23 cellular contexts compared by ENCODE assay signal in genomic region chr12:112503521-112503920, GRCh38.
"Had no signal": no experiment of that assay in that cellular context is flagged by ENCODE, and none has a peak within 500 bp of the region (broad histone marks: within the 10 kb centered on the region; RNA-seq: fewer than 3 reads in every experiment).

No MANE protein-coding gene starts in this region.

- H3K4me3 Mint-ChIP-seq: activated T-cell treated with anti-CD3 and anti-CD28 coated beads, Interleukin-2, amount 50 U/mL, for 72 hours; dendritic cell treated with granulocyte-macrophage colony-stimulating factor and Interleukin-4, amounts not matched to agents 40 ng/mL and 50 ng/mL, for 4 days; immature natural killer cell; mesothelial cell of epicardium; neural progenitor cell; T-helper 1 cell treated with Interleukin-12 subunit alpha and Interleukin-12 subunit beta and Interleukin-4 antibody, amounts not matched to agents 30 μg/mL and 1 μg/mL, for 36 hours; WTC11 had no signal

- H3K27me3 Mint-ChIP-seq: dendritic cell treated with granulocyte-macrophage colony-stimulating factor and Interleukin-4, amounts not matched to agents 40 ng/mL and 50 ng/mL, for 4 days had no signal

- H3K9me3 Mint-ChIP-seq: activated T-cell treated with anti-CD3 and anti-CD28 coated beads, Interleukin-2, amount 50 U/mL, for 72 hours; dendritic cell treated with granulocyte-macrophage colony-stimulating factor and Interleukin-4, amounts not matched to agents 40 ng/mL and 50 ng/mL, for 4 days; immature natural killer cell; mesothelial cell of epicardium; neural progenitor cell; T-helper 1 cell treated with Interleukin-12 subunit alpha and Interleukin-12 subunit beta and Interleukin-4 antibody, amounts not matched to agents 30 μg/mL and 1 μg/mL, for 36 hours had no signal

- DNase-seq: activated CD4-positive, alpha-beta T cell treated with anti-CD3 and anti-CD28 coated beads, Interleukin-2, amount 50 U/mL, for 48 hours; activated effector memory CD4-positive, alpha-beta T cell treated with anti-CD3 and anti-CD28 coated beads, Interleukin-2, amount 50 U/mL, for 16 hours; activated naive CD4-positive, alpha-beta T cell treated with anti-CD3 and anti-CD28 coated beads, Interleukin-2, amount 50 U/mL, for 16 hours; activated T-cell treated with anti-CD3 and anti-CD28 coated beads, Interleukin-2, amount 50 U/mL, for 72 hours; adrenal gland; cerebellar nuclear complex; effector memory CD4-positive, alpha-beta T cell; glutamatergic neuron; immature natural killer cell; left ventricle myocardium superior; mammary epithelial cell; retina; sigmoid colon; stimulated activated CD4-positive, alpha-beta T cell treated with anti-CD3 and anti-CD28 coated beads, Interleukin-2, amount 100 ng/mL, for 48 hours; stimulated activated CD8-positive, alpha-beta memory T cell treated with anti-CD3 and anti-CD28 coated beads, Interleukin-4, amount 100 ng/mL, for 48 hours; stimulated activated naive CD4-positive, alpha-beta T cell treated with Interleukin-2 at 50 U/mL for 16 hours; T1000; upper lobe of left lung had no signal

- H3K27ac Mint-ChIP-seq: dendritic cell treated with granulocyte-macrophage colony-stimulating factor and Interleukin-4, amounts not matched to agents 40 ng/mL and 50 ng/mL, for 4 days; mesothelial cell of epicardium; neural progenitor cell; T-helper 1 cell treated with Interleukin-12 subunit alpha and Interleukin-12 subunit beta and Interleukin-4 antibody, amounts not matched to agents 30 μg/mL and 1 μg/mL, for 36 hours had no signal

- ATAC-seq: activated T-cell treated with anti-CD3 and anti-CD28 coated beads, Interleukin-2, amount 50 U/mL, for 72 hours; left ventricle myocardium superior; WTC11 had no signal

- H3K4me1 Mint-ChIP-seq: immature natural killer cell, mesothelial cell of epicardium, neural progenitor cell, WTC11 had no signal
